Comparison of ENCODE assay signal across 11 cellular contexts in the genomic region with DNA sequence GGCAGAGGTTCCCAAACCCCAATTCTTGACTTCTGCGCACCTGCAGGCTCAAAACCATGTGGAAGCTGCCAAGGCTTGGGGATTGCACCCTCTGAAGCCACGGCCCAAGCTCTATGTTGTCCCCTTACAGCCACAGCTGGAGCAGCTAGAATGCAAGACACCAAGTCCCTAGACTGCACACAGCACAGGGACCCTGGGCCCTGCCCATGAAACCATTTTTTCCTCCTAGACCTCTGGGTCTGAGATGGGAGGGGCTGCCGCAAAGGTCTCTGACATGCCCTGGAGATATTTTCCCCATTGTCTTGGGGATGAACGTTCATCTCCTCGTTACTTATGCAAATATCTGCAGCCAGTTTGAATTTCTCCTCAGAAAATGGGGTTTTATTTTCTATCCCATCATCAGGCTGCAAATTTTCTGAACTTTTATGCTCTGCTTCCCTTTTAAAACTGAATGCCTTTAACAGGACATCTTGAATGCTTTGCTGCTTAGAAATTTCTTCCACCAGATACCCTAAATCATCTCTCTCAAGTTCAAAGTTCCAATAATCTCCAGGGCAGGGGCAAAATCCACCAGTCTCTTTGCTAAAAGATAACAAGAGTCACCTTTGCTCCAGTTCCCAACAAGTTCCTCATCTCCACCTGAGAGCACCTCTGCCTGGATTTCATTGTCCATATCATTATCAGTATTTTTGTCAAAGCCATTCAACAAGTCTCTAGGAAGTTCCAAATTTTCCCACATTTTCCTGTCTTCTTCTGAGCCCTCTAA. TPM values are rescaled to one million over a fixed set of nuclear protein-coding genes. Genes with fewer than 3 reads are reported as not detected.
"Had no signal": no experiment of that assay in that cellular context is flagged by ENCODE, and none has a peak within 500 bp of the region (broad histone marks: within the 10 kb centered on the region; RNA-seq: fewer than 3 reads in every experiment).

No MANE protein-coding gene starts in this region.

RNA-seq across cellular contexts. Expression of a gene that starts 11.8 kb away (rescaled TPM):
- total RNA-seq: colonic mucosa, dermis blood vessel endothelial cell, dermis microvascular lymphatic vessel endothelial cell, esophagus muscularis mucosa, fibroblast of lung, fibroblast of villous mesenchyme, frontal cortex, gastrocnemius medialis, glomerular endothelial cell, heart left ventricle, heart right ventricle had no signal
- polyA plus RNA-seq: fibroblast of lung, heart left ventricle, heart right ventricle had no signal
